Comparison of ENCODE assay signal across 9 cellular contexts in the genomic region with DNA sequence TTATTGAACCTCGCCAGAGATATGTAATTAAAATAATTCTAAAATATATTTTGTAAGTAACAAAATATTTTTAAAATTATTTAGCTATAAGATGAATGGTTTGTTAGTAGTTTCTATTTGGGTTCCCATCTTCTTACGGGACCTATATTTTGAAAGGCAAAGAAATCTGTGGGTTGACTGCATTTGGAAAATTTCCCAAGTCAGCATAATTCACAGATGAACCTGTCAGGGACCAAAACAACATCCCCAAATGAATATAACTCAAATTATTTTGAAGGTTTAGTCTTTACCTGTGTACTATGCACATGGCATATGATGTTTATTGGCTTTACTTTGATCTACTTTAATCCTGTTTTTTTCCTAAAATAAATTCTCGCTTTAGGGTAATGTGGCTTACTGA.
"Had no signal": no experiment of that assay in that cellular context is flagged by ENCODE, and none has a peak within 500 bp of the region (broad histone marks: within the 10 kb centered on the region; RNA-seq: fewer than 3 reads in every experiment).

No MANE protein-coding gene starts in this region.

- ATAC-seq: GM23338, HCT116 had no signal

- H3K9me3 ChIP-seq: HAP-1 had no signal

- H3K9ac ChIP-seq: KMS-11 had no signal

- H3K4me2 ChIP-seq: GM23338, KMS-11 had no signal

- H3K36me3 ChIP-seq: HAP-1 had no signal

- H2AFZ ChIP-seq: GM23338 had no signal

- H3K4me1 ChIP-seq: HAP-1 had no signal

- H3K4me3 ChIP-seq: GM23338, HAP-1 had no signal

- FAIRE-seq: HTR-8/SVneo had no signal

- H3K27ac ChIP-seq: KMS-11 had no signal

- DNase-seq: H7, HFFc6, Karpas-422, KBM-7 had no signal
